Comparison of ENCODE assay signal across 8 cellular contexts in the genomic region with DNA sequence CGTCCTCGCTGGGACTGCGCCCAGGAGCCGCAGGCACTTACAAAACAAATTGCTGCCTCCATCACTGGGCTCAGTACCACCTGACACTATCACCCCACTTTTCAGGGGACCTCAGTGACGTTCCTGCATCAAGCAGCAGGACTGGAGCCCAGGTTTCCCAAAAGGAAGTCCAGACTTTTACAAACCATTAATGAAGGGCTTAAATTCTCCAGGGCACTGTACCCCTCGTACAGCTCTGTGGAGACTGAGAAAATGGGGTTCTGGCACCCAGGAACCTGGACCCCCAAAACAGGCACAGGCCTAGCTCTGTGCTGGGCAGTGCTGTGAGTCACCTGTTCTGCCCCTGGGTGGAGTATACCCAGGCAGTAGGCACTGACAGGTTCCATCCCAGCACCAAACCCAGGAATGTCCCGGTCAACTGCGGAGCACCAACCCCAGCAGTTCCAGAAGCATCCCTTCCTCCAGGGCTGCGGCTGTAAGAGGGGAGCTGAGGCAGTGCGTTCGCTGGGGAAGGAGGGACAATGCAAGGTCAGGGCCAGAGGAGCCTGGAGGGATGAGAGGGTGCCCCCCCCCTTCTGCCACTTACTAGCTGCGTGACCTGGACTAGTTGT. TPM values are rescaled to one million over a fixed set of nuclear protein-coding genes. Genes with fewer than 3 reads are reported as not detected.
DNase-seq lines count a peak whose midpoint lies in the region; ATAC-seq and TF ChIP-seq lines count a peak whose summit lies in the region.

No MANE protein-coding gene starts in this region.

- no peak overlapping the region for H3K27ac ChIP-seq in thoracic aorta

- H3K4me1 ChIP-seq in iPS-15b (ENCODE audit: control insufficient read depth, insufficient read depth, low read length) (peaks cover 3% of the 10 kb centered on the region), thoracic aorta (ENCODE audit: control insufficient read depth in 1 of 2, low read depth in 2 of 2) (peaks cover 0 to 19% of the 10 kb centered on the region in 2 donors)

- TF ChIP-seq POLR2A in erythroblast (IDR thresholded peaks at IDR 0.05; ENCODE audit: low read length): no peak

- H3K4me3 ChIP-seq in iPS-15b (ENCODE audit: low read depth, low read length) (peak overlapping the region; percentile 73), thoracic aorta (peak overlapping the region; percentile 77)

- H3K9me3 ChIP-seq in iPS-15b (ENCODE audit: control insufficient read depth, insufficient read depth, low read length) (no peaks in the 10 kb centered on the region), thoracic aorta (no peaks in the 10 kb centered on the region)

- no peaks in the 10 kb centered on the region for H3K36me3 ChIP-seq in iPS-15b (ENCODE audit: control insufficient read depth, insufficient read depth, low read length)
- H3K36me3 ChIP-seq in thoracic aorta: no peaks in the 10 kb centered on the region

- no peak for ATAC-seq in activated T-cell treated with anti-CD3 and anti-CD28 coated beads, Interleukin-2, amount 50 U/mL, for 4 hours
- peak; percentile 30 for ATAC-seq in SK-N-SH treated with all-trans-retinoic acid at 6 μM for 48 hours
- peak; percentile 14 for ATAC-seq in thoracic aorta (ENCODE audit: insufficient number of reproducible peaks, low FRiP score, low read depth)
- no peak for ATAC-seq in HG03432 (IDR thresholded peaks at IDR 0.05; ENCODE audit: unreplicated experiment)
- ATAC-seq in HG02970 (IDR thresholded peaks at IDR 0.05; ENCODE audit: low FRiP score, unreplicated experiment): no peak

- peak overlapping the region; percentile 86 for H3K4me3 Mint-ChIP-seq in activated T-cell treated with anti-CD3 and anti-CD28 coated beads, Interleukin-2, amount 50 U/mL, for 4 hours

- no peak for DNase-seq in activated T-cell treated with anti-CD3 and anti-CD28 coated beads, Interleukin-2, amount 50 U/mL, for 4 hours
- no peak for DNase-seq in activated T-cell treated with anti-CD3 and anti-CD28 coated beads, Interleukin-2, amount 50 U/mL, for 48 hours
- DNase-seq in thoracic aorta (ENCODE audit: low spot score) (no peak), erythroblast (lab: John Stamatoyannopoulos, UW) (no peak)

- H3K27me3 Mint-ChIP-seq in activated T-cell treated with anti-CD3 and anti-CD28 coated beads, Interleukin-2, amount 50 U/mL, for 4 hours (ENCODE audit: low read depth): peaks cover 49% of the 10 kb centered on the region

- H3K36me3 Mint-ChIP-seq in activated T-cell treated with anti-CD3 and anti-CD28 coated beads, Interleukin-2, amount 50 U/mL, for 4 hours (ENCODE audit: insufficient read depth): no peaks in the 10 kb centered on the region

- H3K9me3 Mint-ChIP-seq in activated T-cell treated with anti-CD3 and anti-CD28 coated beads, Interleukin-2, amount 50 U/mL, for 4 hours: no peaks in the 10 kb centered on the region

- H3K9ac ChIP-seq in iPS-15b (ENCODE audit: low read depth, low read length): no peak overlapping the region

- peaks cover 20% of the 10 kb centered on the region for H3K4me1 Mint-ChIP-seq in activated T-cell treated with anti-CD3 and anti-CD28 coated beads, Interleukin-2, amount 50 U/mL, for 4 hours (ENCODE audit: low read depth)

- no peak for TF ChIP-seq CTCF in thoracic aorta (IDR thresholded peaks at IDR 0.05)

- H3K27me3 ChIP-seq in iPS-15b (ENCODE audit: control insufficient read depth, insufficient read depth, low read length) (peaks cover 66% of the 10 kb centered on the region), thoracic aorta (replicated peaks; ENCODE audit: insufficient read depth) (no peaks in the 10 kb centered on the region)

TF ChIP-seq in SK-N-SH treated with all-trans-retinoic acid at 6 μM for 48 hours, 23 proteins besides CTCF, POLR2A, EP300 and RAD21 (continues in another document):
- TF ChIP-seq GLIS3 (CRISPR knock-in tag; IDR thresholded peaks at IDR 0.05) (no peak), ZFP30 (CRISPR knock-in tag; IDR thresholded peaks at IDR 0.05) (no peak), ZFP3 (CRISPR knock-in tag; IDR thresholded peaks at IDR 0.05) (no peak), ZNF565 (CRISPR knock-in tag; conservative IDR thresholded peaks at IDR 0.05; ENCODE audit: low read depth) (no peak), OSR1 (CRISPR knock-in tag; IDR thresholded peaks at IDR 0.05) (no peak), ESRRG (CRISPR knock-in tag; IDR thresholded peaks at IDR 0.05) (no peak), ARNTL (CRISPR knock-in tag; IDR thresholded peaks at IDR 0.05; ENCODE audit: borderline replicate concordance, low read depth) (no peak)
- TF ChIP-seq, protein P1, sequence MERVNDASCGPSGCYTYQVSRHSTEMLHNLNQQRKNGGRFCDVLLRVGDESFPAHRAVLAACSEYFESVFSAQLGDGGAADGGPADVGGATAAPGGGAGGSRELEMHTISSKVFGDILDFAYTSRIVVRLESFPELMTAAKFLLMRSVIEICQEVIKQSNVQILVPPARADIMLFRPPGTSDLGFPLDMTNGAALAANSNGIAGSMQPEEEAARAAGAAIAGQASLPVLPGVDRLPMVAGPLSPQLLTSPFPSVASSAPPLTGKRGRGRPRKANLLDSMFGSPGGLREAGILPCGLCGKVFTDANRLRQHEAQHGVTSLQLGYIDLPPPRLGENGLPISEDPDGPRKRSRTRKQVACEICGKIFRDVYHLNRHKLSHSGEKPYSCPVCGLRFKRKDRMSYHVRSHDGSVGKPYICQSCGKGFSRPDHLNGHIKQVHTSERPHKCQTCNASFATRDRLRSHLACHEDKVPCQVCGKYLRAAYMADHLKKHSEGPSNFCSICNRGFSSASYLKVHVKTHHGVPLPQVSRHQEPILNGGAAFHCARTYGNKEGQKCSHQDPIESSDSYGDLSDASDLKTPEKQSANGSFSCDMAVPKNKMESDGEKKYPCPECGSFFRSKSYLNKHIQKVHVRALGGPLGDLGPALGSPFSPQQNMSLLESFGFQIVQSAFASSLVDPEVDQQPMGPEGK (CRISPR knock-in tag; IDR thresholded peaks at IDR 0.05; ENCODE audit: borderline replicate concordance): no peak
- TF ChIP-seq, protein P2, sequence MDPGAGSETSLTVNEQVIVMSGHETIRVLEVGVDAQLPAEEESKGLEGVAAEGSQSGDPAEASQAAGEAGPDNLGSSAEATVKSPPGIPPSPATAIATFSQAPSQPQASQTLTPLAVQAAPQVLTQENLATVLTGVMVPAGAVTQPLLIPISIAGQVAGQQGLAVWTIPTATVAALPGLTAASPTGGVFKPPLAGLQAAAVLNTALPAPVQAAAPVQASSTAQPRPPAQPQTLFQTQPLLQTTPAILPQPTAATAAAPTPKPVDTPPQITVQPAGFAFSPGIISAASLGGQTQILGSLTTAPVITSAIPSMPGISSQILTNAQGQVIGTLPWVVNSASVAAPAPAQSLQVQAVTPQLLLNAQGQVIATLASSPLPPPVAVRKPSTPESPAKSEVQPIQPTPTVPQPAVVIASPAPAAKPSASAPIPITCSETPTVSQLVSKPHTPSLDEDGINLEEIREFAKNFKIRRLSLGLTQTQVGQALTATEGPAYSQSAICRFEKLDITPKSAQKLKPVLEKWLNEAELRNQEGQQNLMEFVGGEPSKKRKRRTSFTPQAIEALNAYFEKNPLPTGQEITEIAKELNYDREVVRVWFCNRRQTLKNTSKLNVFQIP (CRISPR knock-in tag; IDR thresholded peaks at IDR 0.05; ENCODE audit: borderline replicate concordance, low read depth): no peak
- TF ChIP-seq, protein P3, sequence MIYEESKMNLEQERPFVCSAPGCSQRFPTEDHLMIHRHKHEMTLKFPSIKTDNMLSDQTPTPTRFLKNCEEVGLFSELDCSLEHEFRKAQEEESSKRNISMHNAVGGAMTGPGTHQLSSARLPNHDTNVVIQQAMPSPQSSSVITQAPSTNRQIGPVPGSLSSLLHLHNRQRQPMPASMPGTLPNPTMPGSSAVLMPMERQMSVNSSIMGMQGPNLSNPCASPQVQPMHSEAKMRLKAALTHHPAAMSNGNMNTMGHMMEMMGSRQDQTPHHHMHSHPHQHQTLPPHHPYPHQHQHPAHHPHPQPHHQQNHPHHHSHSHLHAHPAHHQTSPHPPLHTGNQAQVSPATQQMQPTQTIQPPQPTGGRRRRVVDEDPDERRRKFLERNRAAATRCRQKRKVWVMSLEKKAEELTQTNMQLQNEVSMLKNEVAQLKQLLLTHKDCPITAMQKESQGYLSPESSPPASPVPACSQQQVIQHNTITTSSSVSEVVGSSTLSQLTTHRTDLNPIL (CRISPR knock-in tag; IDR thresholded peaks at IDR 0.05; ENCODE audit: low read depth): no peak
- TF ChIP-seq, protein P4, sequence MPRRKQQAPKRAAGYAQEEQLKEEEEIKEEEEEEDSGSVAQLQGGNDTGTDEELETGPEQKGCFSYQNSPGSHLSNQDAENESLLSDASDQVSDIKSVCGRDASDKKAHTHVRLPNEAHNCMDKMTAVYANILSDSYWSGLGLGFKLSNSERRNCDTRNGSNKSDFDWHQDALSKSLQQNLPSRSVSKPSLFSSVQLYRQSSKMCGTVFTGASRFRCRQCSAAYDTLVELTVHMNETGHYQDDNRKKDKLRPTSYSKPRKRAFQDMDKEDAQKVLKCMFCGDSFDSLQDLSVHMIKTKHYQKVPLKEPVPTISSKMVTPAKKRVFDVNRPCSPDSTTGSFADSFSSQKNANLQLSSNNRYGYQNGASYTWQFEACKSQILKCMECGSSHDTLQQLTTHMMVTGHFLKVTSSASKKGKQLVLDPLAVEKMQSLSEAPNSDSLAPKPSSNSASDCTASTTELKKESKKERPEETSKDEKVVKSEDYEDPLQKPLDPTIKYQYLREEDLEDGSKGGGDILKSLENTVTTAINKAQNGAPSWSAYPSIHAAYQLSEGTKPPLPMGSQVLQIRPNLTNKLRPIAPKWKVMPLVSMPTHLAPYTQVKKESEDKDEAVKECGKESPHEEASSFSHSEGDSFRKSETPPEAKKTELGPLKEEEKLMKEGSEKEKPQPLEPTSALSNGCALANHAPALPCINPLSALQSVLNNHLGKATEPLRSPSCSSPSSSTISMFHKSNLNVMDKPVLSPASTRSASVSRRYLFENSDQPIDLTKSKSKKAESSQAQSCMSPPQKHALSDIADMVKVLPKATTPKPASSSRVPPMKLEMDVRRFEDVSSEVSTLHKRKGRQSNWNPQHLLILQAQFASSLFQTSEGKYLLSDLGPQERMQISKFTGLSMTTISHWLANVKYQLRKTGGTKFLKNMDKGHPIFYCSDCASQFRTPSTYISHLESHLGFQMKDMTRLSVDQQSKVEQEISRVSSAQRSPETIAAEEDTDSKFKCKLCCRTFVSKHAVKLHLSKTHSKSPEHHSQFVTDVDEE (CRISPR knock-in tag; IDR thresholded peaks at IDR 0.05): no peak

RNA-seq across cellular contexts. Expression of a gene that starts 24.6 kb away (rescaled TPM):
- not detected for total RNA-seq in activated T-cell treated with anti-CD3 and anti-CD28 coated beads, Interleukin-2, amount 50 U/mL, for 4 hours
- total RNA-seq in thoracic aorta: not detected

RNA-seq across cellular contexts. Expression of a gene that starts 36.3 kb away (rescaled TPM):
- total RNA-seq in activated T-cell treated with anti-CD3 and anti-CD28 coated beads, Interleukin-2, amount 50 U/mL, for 4 hours: 10 to 100 TPM; 70.8 to 78.4 (median 74.4) TPM
- total RNA-seq in thoracic aorta: 10 to 100 TPM; 12.6 to 16.2 TPM

RNA-seq across cellular contexts. Expression of a gene that starts 55.3 kb away (rescaled TPM):
- total RNA-seq in activated T-cell treated with anti-CD3 and anti-CD28 coated beads, Interleukin-2, amount 50 U/mL, for 4 hours: 10 to 100 TPM; 29.5 to 32.3 (median 30.5) TPM
- total RNA-seq in thoracic aorta: 10 to 100 TPM; 19.9 to 24.5 TPM

RNA-seq across cellular contexts. Expression of a gene that starts 56.4 kb away (rescaled TPM):
- 1,000 to 10,000 TPM in 1 of 3 donors, 100 to 1,000 TPM in 2; 924 to 1,031 (median 969) TPM for total RNA-seq in activated T-cell treated with anti-CD3 and anti-CD28 coated beads, Interleukin-2, amount 50 U/mL, for 4 hours
- total RNA-seq in thoracic aorta: 100 to 1,000 TPM; 121 to 144 TPM

Comparison
In these comparisons a context has a peak if more than half of its experiments do, and no peak if none do; other contexts are left out.
1. ATAC-seq: peak in SK-N-SH treated with all-trans-retinoic acid at 6 μM for 48 hours (single experiment) and thoracic aorta (single experiment); none in activated T-cell treated with anti-CD3 and anti-CD28 coated beads, Interleukin-2, amount 50 U/mL, for 4 hours (0 of 2), HG03432 (single experiment) and HG02970 (single experiment).
2. RNA of a gene that starts 36.3 kb away (total RNA-seq): 70.8 to 78.4 TPM in activated T-cell treated with anti-CD3 and anti-CD28 coated beads, Interleukin-2, amount 50 U/mL, for 4 hours; 12.6 to 16.2 TPM in thoracic aorta; every median in the first group is over 4 times any median in the second.